ENCODE assay signal across 8 cellular contexts in the genomic region with DNA sequence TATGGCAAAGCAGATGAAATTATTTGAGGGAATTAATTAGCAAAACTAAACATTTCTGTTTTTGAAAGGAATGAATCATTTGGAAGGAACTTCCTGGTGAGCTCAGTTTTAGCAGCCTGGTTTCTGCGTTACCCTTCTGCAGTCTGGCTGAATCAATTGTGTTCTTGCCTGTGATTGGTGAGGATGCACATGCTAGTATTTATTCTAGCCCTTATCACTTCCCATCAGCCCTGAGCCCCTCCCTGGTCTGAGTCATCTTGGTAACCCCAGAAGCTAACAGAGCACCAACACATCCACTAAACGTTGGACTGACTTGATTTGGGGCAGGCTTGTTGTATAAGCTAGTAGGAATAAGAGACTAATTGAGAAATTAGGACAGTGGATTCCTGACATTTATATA. TPM values are rescaled to one million over a fixed set of nuclear protein-coding genes. Genes with fewer than 3 reads are reported as not detected.
DNase-seq lines count a peak whose midpoint lies in the region; ATAC-seq, FAIRE-seq and TF ChIP-seq lines count a peak whose summit lies in the region.

No MANE protein-coding gene starts in this region.

- H2AFZ ChIP-seq in keratinocyte (ENCODE audit: control insufficient read depth, low read length), result no peak overlapping the region

- DNase-seq in Panc1 (ENCODE audit: low read depth, low spot score), result peak; percentile 78
- DNase-seq in ascending aorta (ENCODE audit: low spot score in 2 of 2), result peak; percentile 46 to 89
- DNase-seq in keratinocyte (ENCODE audit: low read depth, low spot score), result peak; percentile 93
- DNase-seq in stromal cell of bone marrow (ENCODE audit: low read depth), result peak; percentile 97
- DNase-seq in kidney, result no peak
- no peak for DNase-seq in NAMALWA (ENCODE audit: low spot score)

- no peaks in the 10 kb centered on the region for H4K20me1 ChIP-seq in keratinocyte (ENCODE audit: control insufficient read depth, extremely low read depth, insufficient read depth, low read length)

- POLR2A ChIA-PET in Panc1 (lab: Charles Lee), result no interaction called here

- dilution Hi-C loops in keratinocyte (cut with MboI; ENCODE audit: extremely low pct_ligation_motif_present, low sequenced_read_pairs), result no loop called here

- H3K27me3 ChIP-seq in Panc1 (ENCODE audit: control insufficient read depth, insufficient read depth, low read length), result no peaks in the 10 kb centered on the region
- H3K27me3 ChIP-seq in ascending aorta, result no peaks in the 10 kb centered on the region
- H3K27me3 ChIP-seq in keratinocyte (ENCODE audit: control insufficient read depth, extremely low read depth, insufficient read depth, low read length), result no peaks in the 10 kb centered on the region

- H3K36me3 ChIP-seq in Panc1 (ENCODE audit: control insufficient read depth, insufficient read depth, low read length) (no peaks in the 10 kb centered on the region), ascending aorta (no peaks in the 10 kb centered on the region), keratinocyte (ENCODE audit: control insufficient read depth in 2 of 2, extremely low read depth in 1 of 2, insufficient read depth in 2 of 2, low read length in 2 of 2) (peaks cover 4 to 9% of the 10 kb centered on the region in 2 experiments), kidney (ENCODE audit: control insufficient read depth in 1 of 2, insufficient read depth in 2 of 2, low read length in 2 of 2) (no peaks in the 10 kb centered on the region)

- CTCF ChIA-PET in Panc1 (lab: Charles Lee), result interaction anchor here (1.4 kb wide), 1 partner anchor 12 kb away, joined by 13 read pairs; no protein-coding TSS in a partner anchor

- intact Hi-C loops in Panc1 (cut with micrococcal nuclease; ENCODE audit: unreplicated experiment) (no loop called here), ascending aorta (cut with DNase I) (loop anchor here (10.0 kb wide), 2 partner anchors 406 to 1234 kb away; a partner anchor contains a TSS), kidney (cut with DNase I) (no loop called here)

- H3K9me3 ChIP-seq in Panc1 (ENCODE audit: control insufficient read depth, insufficient read depth, low read depth, low read length), result no peaks in the 10 kb centered on the region
- no peaks in the 10 kb centered on the region for H3K9me3 ChIP-seq in ascending aorta
- H3K9me3 ChIP-seq in keratinocyte (ENCODE audit: control insufficient read depth, low read depth, low read length), result no peaks in the 10 kb centered on the region
- no peaks in the 10 kb centered on the region for H3K9me3 ChIP-seq in kidney (ENCODE audit: control insufficient read depth in 1 of 2, low read length in 2 of 2)

- ATAC-seq in GM19452 (IDR thresholded peaks at IDR 0.05; ENCODE audit: unreplicated experiment), result peak; percentile 45
- peak; percentile 90 for ATAC-seq in Panc1
- ATAC-seq in GM19467 (IDR thresholded peaks at IDR 0.05; ENCODE audit: unreplicated experiment), result no peak

- H3K4me2 ChIP-seq in keratinocyte (ENCODE audit: control insufficient read depth, extremely low read depth, insufficient read depth, low read depth, low read length), result peak overlapping the region; percentile 83

- H3K9ac ChIP-seq in keratinocyte (ENCODE audit: control insufficient read depth, extremely low read depth, insufficient read depth, low read length), result peak overlapping the region; percentile 69
- H3K9ac ChIP-seq in kidney (ENCODE audit: low read length in 2 of 2), result no peak overlapping the region

- H3K4me1 ChIP-seq in Panc1 (ENCODE audit: control insufficient read depth, insufficient read depth, low read length) (peaks cover 57% of the 10 kb centered on the region), ascending aorta (peaks cover 6 to 34% of the 10 kb centered on the region in 2 donors), keratinocyte (ENCODE audit: control insufficient read depth, extremely low read depth, insufficient read depth, low read length) (peaks cover 62% of the 10 kb centered on the region), kidney (ENCODE audit: control insufficient read depth in 1 of 2, insufficient read depth in 1 of 2, low read depth in 1 of 2, low read length in 2 of 2) (peaks cover 5 to 24% of the 10 kb centered on the region in 2 donors)

- BruUV-seq in Panc1 (replicated peaks; lab: Mats Ljungman, UMichigan), result no TSS peak

- in situ Hi-C loops in Panc1 (cut with HindIII; ENCODE audit: low pct_unique_long_range_greater_than_20kb, low sequenced_read_pairs), result no loop called here

- peak; percentile 94 for FAIRE-seq in keratinocyte (lab: Jason Lieb, UNC)
- FAIRE-seq in kidney (lab: Jason Lieb, UNC), result no peak

- H3K9me1 ChIP-seq in keratinocyte (ENCODE audit: control insufficient read depth, extremely low read depth, insufficient read depth, low read length), result no peaks in the 10 kb centered on the region

- H3K79me2 ChIP-seq in keratinocyte (ENCODE audit: control insufficient read depth, insufficient read depth, low read length), result peaks cover 84% of the 10 kb centered on the region

- H3K27ac ChIP-seq in Panc1 (ENCODE audit: low read length), result peak overlapping the region; percentile 73
- H3K27ac ChIP-seq in ascending aorta, result peak overlapping the region; percentile 77 to 80
- H3K27ac ChIP-seq in keratinocyte (ENCODE audit: control insufficient read depth, insufficient read depth, low read length), result peak overlapping the region; percentile 92
- H3K27ac ChIP-seq in kidney (ENCODE audit: low read depth in 2 of 2, low read length in 2 of 2), result peak overlapping the region in 1 of 2 donors; percentile 45

- no peak for TF ChIP-seq CTCF in Panc1 (IDR thresholded peaks at IDR 0.05)
- no peak for TF ChIP-seq CTCF in ascending aorta (IDR thresholded peaks at IDR 0.05)
- no peak for TF ChIP-seq CTCF in keratinocyte (optimal IDR thresholded peaks at IDR 0.05 in 1 of 3, IDR thresholded peaks at IDR 0.05 in 1 of 3, conservative IDR thresholded peaks at IDR 0.05 in 1 of 3; ENCODE audit: extremely low read depth in 1 of 3, insufficient read depth in 2 of 3, low read length in 3 of 3)
- TF ChIP-seq CTCF in kidney (IDR thresholded peaks at IDR 0.05; ENCODE audit: borderline replicate concordance, extremely low read depth, insufficient read depth), result no peak

- H3K4me3 ChIP-seq in Panc1 (ENCODE audit: low read depth in 2 of 2, low read length in 2 of 2) (peak overlapping the region in 1 of 2 experiments; percentile 30; a peak in 2 of 4 replicates), ascending aorta (peak overlapping the region in 1 of 2 donors; percentile 10), keratinocyte (ENCODE audit: control insufficient read depth in 2 of 3, extremely low read depth in 1 of 3, insufficient read depth in 2 of 3, low read depth in 1 of 3, low read length in 3 of 3) (peak overlapping the region in 2 of 3 experiments; percentile 31 to 55), kidney (ENCODE audit: low read length in 2 of 2) (no peak overlapping the region)

RNA-seq across cellular contexts. Expression of a gene that starts 6.6 kb away (rescaled TPM):
- 40.2 TPM for total RNA-seq in Panc1 (2021; ENCODE audit: unreplicated experiment)
- 19.7 TPM for polyA plus RNA-seq in Panc1 (2012; ENCODE audit: insufficient read length)
- 154 TPM for total RNA-seq in ascending aorta
- polyA plus RNA-seq in keratinocyte, result 34.9 to 74.8 TPM (median 65.5 TPM) in 3 replicates
- polyA plus RNA-seq in keratinocyte (2011; ENCODE audit: low read depth), result 80.3 TPM
- polyA plus RNA-seq in keratinocyte (2011; cell fraction: cytosol; rRNA removed), result 29.8 and 43.8 TPM in 2 replicates
- 81.2 and 90.1 TPM in 2 replicates for polyA plus RNA-seq in keratinocyte (2011; cell fraction: nucleus; rRNA removed)
- 69.1 and 83.8 TPM in 2 replicates for polyA plus RNA-seq in keratinocyte (2012; ENCODE audit: low replicate concordance)
- polyA minus RNA-seq in keratinocyte, result 26.5 to 64.6 TPM (median 29.1 TPM) in 3 replicates
- 45.5 TPM for polyA minus RNA-seq in keratinocyte (2011; cell fraction: cytosol; rRNA and poly(A)+ RNA removed)
- 70.3 and 120 TPM in 2 replicates for polyA minus RNA-seq in keratinocyte (2011; cell fraction: nucleus; rRNA and poly(A)+ RNA removed)
- 148 TPM for total RNA-seq in kidney
- polyA plus RNA-seq in kidney (ENCODE audit: insufficient read depth, low read depth, low replicate concordance), result 35.9 TPM

Comparison
In these comparisons a context has a peak if more than half of its experiments do, and no peak if none do; other contexts are left out.
1. DNase-seq: peak in Panc1 (single experiment), ascending aorta (2 of 2), keratinocyte (single experiment) and stromal cell of bone marrow (single experiment); none in kidney (single experiment) and NAMALWA (single experiment).
2. H3K4me3 ChIP-seq: peak in keratinocyte (2 of 3); none in kidney (0 of 2).